Comparison of ENCODE assay signal across 9 cellular contexts in the genomic region with DNA sequence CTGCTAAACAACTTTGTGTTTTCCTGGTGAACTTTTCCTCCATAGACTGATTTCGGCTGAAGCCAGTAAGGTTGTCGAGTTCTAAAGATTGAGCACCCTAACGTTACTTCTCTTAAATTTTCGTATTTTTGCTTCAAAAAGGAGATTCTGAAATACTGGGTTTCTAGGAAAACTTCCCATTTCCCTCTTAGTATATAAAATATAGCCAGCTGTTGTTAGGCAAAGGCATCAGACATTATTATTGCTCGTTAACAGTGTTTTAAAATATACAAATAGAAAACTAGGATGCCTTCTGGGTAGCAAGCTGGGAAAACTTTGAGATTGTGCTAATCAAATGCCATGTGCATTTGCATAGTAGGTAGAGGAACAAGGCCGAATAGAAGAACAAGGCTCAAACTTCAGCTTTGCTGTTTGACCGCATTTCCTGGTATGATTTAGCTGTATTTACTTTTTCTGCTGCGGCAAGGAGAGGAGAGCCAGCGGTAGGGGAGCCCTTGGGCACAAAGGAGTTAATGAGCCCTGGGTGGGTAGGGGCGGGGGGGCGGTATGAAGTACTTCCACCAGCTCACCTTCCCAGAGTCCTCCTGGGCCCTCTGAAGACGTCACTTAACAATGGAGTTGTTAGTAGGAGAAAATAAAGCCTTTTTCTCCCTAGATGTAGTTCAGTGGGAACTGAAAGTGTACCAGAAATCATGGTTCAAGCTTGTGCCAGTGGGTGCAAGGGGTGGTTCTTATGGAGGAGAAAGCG.
DNase-seq lines count a peak whose midpoint lies in the region; ATAC-seq and TF ChIP-seq lines count a peak whose summit lies in the region.
"Had no signal": no experiment of that assay in that cellular context is flagged by ENCODE, and none has a peak within 500 bp of the region (broad histone marks: within the 10 kb centered on the region; RNA-seq: fewer than 3 reads in every experiment).

No MANE protein-coding gene starts in this region.

- peaks cover 20% of the 10 kb centered on the region for H3K4me1 ChIP-seq in OCI-LY3 (ENCODE audit: low read length)
- H3K4me1 ChIP-seq in hepatocyte (ENCODE audit: insufficient read depth) = peaks cover 43% of the 10 kb centered on the region
- H3K4me1 ChIP-seq in upper lobe of right lung = peaks cover 9% of the 10 kb centered on the region

- peaks cover 9% of the 10 kb centered on the region for H3K36me3 Mint-ChIP-seq in activated CD4-positive, alpha-beta T cell treated with anti-CD3 and anti-CD28 coated beads, Interleukin-2, amount 10 ng/mL, durations not matched to agents 24 days and 14 days (ENCODE audit: low read depth)

- H3K27ac Mint-ChIP-seq in activated CD4-positive, alpha-beta T cell treated with anti-CD3 and anti-CD28 coated beads, Interleukin-2, amount 10 ng/mL, durations not matched to agents 24 days and 14 days = peak overlapping the region; percentile 19

- intact Hi-C loops in activated CD4-positive, alpha-beta T cell treated with anti-CD3 and anti-CD28 coated beads, Interleukin-2, amount 10 ng/mL, durations not matched to agents 24 days and 14 days (cut with micrococcal nuclease) = no loop called here
- intact Hi-C loops in upper lobe of right lung (cut with DNase I) = no loop called here

- H3K36me3 ChIP-seq in OCI-LY3 (replicated peaks; ENCODE audit: low read depth, low read length) = no peaks in the 10 kb centered on the region
- no peaks in the 10 kb centered on the region for H3K36me3 ChIP-seq in hepatocyte (replicated peaks; ENCODE audit: insufficient read depth, low read depth)
- no peaks in the 10 kb centered on the region for H3K36me3 ChIP-seq in upper lobe of right lung

- TF ChIP-seq CTCF in OCI-LY3 (IDR thresholded peaks at IDR 0.05; ENCODE audit: low read depth, low read length) (no peak), hepatocyte (IDR thresholded peaks at IDR 0.05; ENCODE audit: poor library complexity) (no peak), upper lobe of right lung (IDR thresholded peaks at IDR 0.05) (no peak)

- no peaks in the 10 kb centered on the region for H3K9me3 Mint-ChIP-seq in activated CD4-positive, alpha-beta T cell treated with anti-CD3 and anti-CD28 coated beads, Interleukin-2, amount 10 ng/mL, durations not matched to agents 24 days and 14 days

- peak; percentile 72 for DNase-seq in activated CD4-positive, alpha-beta T cell treated with anti-CD3 and anti-CD28 coated beads, Interleukin-2, amount 10 ng/mL, durations not matched to agents 24 days and 14 days
- DNase-seq in activated CD4-positive, alpha-beta T cell treated with anti-CD3 and anti-CD28 coated beads, Interleukin-2, amount 50 U/mL, for 4 hours = no peak
- DNase-seq in hepatocyte (ENCODE audit: low spot score) = peak; percentile 61
- DNase-seq in upper lobe of right lung = no peak

- no peaks in the 10 kb centered on the region for H3K9me2 ChIP-seq in hepatocyte (replicated peaks; ENCODE audit: insufficient read depth)

- H3K27ac ChIP-seq in OCI-LY3 (ENCODE audit: low read length) (peak overlapping the region; percentile 33), hepatocyte (peak overlapping the region; percentile 92), upper lobe of right lung (no peak overlapping the region)
- H3K27ac ChIP-seq: SK-N-MC had no signal

- H3K4me1 Mint-ChIP-seq in activated CD4-positive, alpha-beta T cell treated with anti-CD3 and anti-CD28 coated beads, Interleukin-2, amount 10 ng/mL, durations not matched to agents 24 days and 14 days = peaks cover 31% of the 10 kb centered on the region

- H3K9ac ChIP-seq in OCI-LY3 (ENCODE audit: low read length) = no peak overlapping the region

- H3K79me2 ChIP-seq in OCI-LY3 (ENCODE audit: low read length) (peaks cover 20% of the 10 kb centered on the region), hepatocyte (peaks cover 47% of the 10 kb centered on the region)

- H3K27me3 ChIP-seq in OCI-LY3 (ENCODE audit: low read depth, low read length) = no peaks in the 10 kb centered on the region
- H3K27me3 ChIP-seq in hepatocyte = no peaks in the 10 kb centered on the region
- no peaks in the 10 kb centered on the region for H3K27me3 ChIP-seq in upper lobe of right lung

- H3K9me3 ChIP-seq in OCI-LY3 (ENCODE audit: insufficient read depth, low read length) (no peaks in the 10 kb centered on the region), hepatocyte (ENCODE audit: low read depth) (no peaks in the 10 kb centered on the region), upper lobe of right lung (no peaks in the 10 kb centered on the region)

- H3K4me2 ChIP-seq in OCI-LY3 (ENCODE audit: low read length) = peak overlapping the region; percentile 62
- peak overlapping the region; percentile 18 for H3K4me2 ChIP-seq in hepatocyte

- H3K27me3 Mint-ChIP-seq in activated CD4-positive, alpha-beta T cell treated with anti-CD3 and anti-CD28 coated beads, Interleukin-2, amount 10 ng/mL, durations not matched to agents 24 days and 14 days = no peaks in the 10 kb centered on the region

- peaks cover 13% of the 10 kb centered on the region; the same call in 1 of the 2 replicates for H4K20me1 ChIP-seq in OCI-LY3 (ENCODE audit: insufficient read depth, low read length)
- H4K20me1 ChIP-seq in hepatocyte (ENCODE audit: insufficient read depth, poor library complexity, severe bottlenecking) = no peaks in the 10 kb centered on the region

- 41% methylated on average over 13 of the region's 13 CpGs for WGBS in hepatocyte (ENCODE audit: low lambda C conversion rate, missing lambda C conversion rate)

- peak; percentile 77 for ATAC-seq in HG03432 (IDR thresholded peaks at IDR 0.05; ENCODE audit: unreplicated experiment)
- peak; percentile 52 for ATAC-seq in upper lobe of right lung
- ATAC-seq in GM19455 (IDR thresholded peaks at IDR 0.05; ENCODE audit: unreplicated experiment) = no peak
- no peak for ATAC-seq in SK-N-SH treated with all-trans-retinoic acid at 6 μM for 48 hours

- no peak overlapping the region for H2AFZ ChIP-seq in OCI-LY3 (ENCODE audit: low read depth, low read length)
- no peak overlapping the region for H2AFZ ChIP-seq in hepatocyte

- H3K4me3 Mint-ChIP-seq in activated CD4-positive, alpha-beta T cell treated with anti-CD3 and anti-CD28 coated beads, Interleukin-2, amount 10 ng/mL, durations not matched to agents 24 days and 14 days = peak overlapping the region; percentile 39

- H3K4me3 ChIP-seq in OCI-LY3 (ENCODE audit: low read length) (peak overlapping the region; percentile 41), hepatocyte (no peak overlapping the region), upper lobe of right lung (no peak overlapping the region)
- H3K4me3 ChIP-seq: SK-N-MC had no signal

TF ChIP-seq in SK-N-SH treated with all-trans-retinoic acid at 6 μM for 48 hours, 23 proteins besides CTCF, POLR2A, EP300 and RAD21:
- no peak for TF ChIP-seq ZNF70 (CRISPR knock-in tag; IDR thresholded peaks at IDR 0.05)

Comparison
In these comparisons a context has a peak if more than half of its experiments do, and no peak if none do; other contexts are left out.
1. DNase-seq: peak in activated CD4-positive, alpha-beta T cell treated with anti-CD3 and anti-CD28 coated beads, Interleukin-2, amount 10 ng/mL, durations not matched to agents 24 days and 14 days (single experiment) and hepatocyte (single experiment); none in activated CD4-positive, alpha-beta T cell treated with anti-CD3 and anti-CD28 coated beads, Interleukin-2, amount 50 U/mL, for 4 hours (0 of 2) and upper lobe of right lung (single experiment).
2. ATAC-seq: peak in HG03432 (single experiment) and upper lobe of right lung (single experiment); none in GM19455 (single experiment) and SK-N-SH treated with all-trans-retinoic acid at 6 μM for 48 hours (single experiment).